Comparison of ENCODE assay signal across 11 cellular contexts in genomic region chr3:57130426-57131209, GRCh38. TPM values are rescaled to one million over a fixed set of nuclear protein-coding genes. Genes with fewer than 3 reads are reported as not detected.
DNase-seq lines count a peak whose midpoint lies in the region; ATAC-seq and TF ChIP-seq lines count a peak whose summit lies in the region.
"Had no signal": no experiment of that assay in that cellular context is flagged by ENCODE, and none has a peak within 500 bp of the region (broad histone marks: within the 10 kb centered on the region; RNA-seq: fewer than 3 reads in every experiment).

No MANE protein-coding gene starts in this region.

- H3K9me3 Mint-ChIP-seq in WTC11 (no peaks in the 10 kb centered on the region), osteocyte (ENCODE audit: unreplicated experiment) (no peaks in the 10 kb centered on the region)
- H3K9me3 Mint-ChIP-seq: CD14-positive monocyte had no signal

- H3K4me3 Mint-ChIP-seq in WTC11 (peak overlapping the region; percentile 58), osteocyte (ENCODE audit: unreplicated experiment) (no peak overlapping the region)

- CTCF ChIA-PET in WTC11 (lab: Charles Lee), result interaction anchor here (0.7 to 3.0 kb wide), 12 partner anchors 9 to 267 kb away, joined by 3 to 19 read pairs (median 4); partner anchors contain the start of gene HESX1

- DNase-seq in COLO668 (lab: John Stamatoyannopoulos, UW; ENCODE audit: unreplicated experiment), result peak; percentile 83
- peak; percentile 19 for DNase-seq in NCI-H1092 (lab: John Stamatoyannopoulos, UW)
- DNase-seq in WTC11 (ENCODE audit: low spot score), result peak; percentile 96
- peak; percentile 36 for DNase-seq in kidney tubule cell (ENCODE audit: low spot score)
- DNase-seq in osteocyte (ENCODE audit: extremely low spot score, unreplicated experiment), result no peak
- no peak for DNase-seq in 8988T
- no peak for DNase-seq in SKM-1 (lab: John Stamatoyannopoulos, UW; ENCODE audit: unreplicated experiment)
- DNase-seq in HPDE6-E6E7 (ENCODE audit: extremely low spot score), result no peak
- DNase-seq: activated effector memory CD4-positive, alpha-beta T cell treated with anti-CD3 and anti-CD28 coated beads, Interleukin-2, amount 50 U/mL, for 16 hours; effector CD8-positive, alpha-beta T cell had no signal

- ATAC-seq in WTC11, result peak; percentile 83

- H3K4me1 Mint-ChIP-seq in WTC11 (peaks cover 92% of the 10 kb centered on the region), osteocyte (ENCODE audit: unreplicated experiment) (peaks cover 21% of the 10 kb centered on the region)

- peaks cover 9% of the 10 kb centered on the region for H3K27me3 Mint-ChIP-seq in WTC11 (ENCODE audit: low read depth)
- H3K27me3 Mint-ChIP-seq in osteocyte (ENCODE audit: unreplicated experiment), result peaks cover 26% of the 10 kb centered on the region

- POLR2A ChIA-PET in WTC11 (lab: Charles Lee), result interaction anchor here (0.6 to 2.4 kb wide), 11 partner anchors 9 to 97 kb away, joined by 3 to 22 read pairs (median 3); partner anchors contain the start of gene APPL1

- H3K27ac Mint-ChIP-seq in WTC11 (peak overlapping the region; percentile 100), osteocyte (ENCODE audit: unreplicated experiment) (no peak overlapping the region)

- H3K36me3 Mint-ChIP-seq in WTC11 (peaks cover 3% of the 10 kb centered on the region; the same call in 1 of the 2 replicates), osteocyte (ENCODE audit: unreplicated experiment) (no peaks in the 10 kb centered on the region)
- H3K36me3 Mint-ChIP-seq: CD14-positive monocyte had no signal

- TF ChIP-seq CTCF in WTC11 (IDR thresholded peaks at IDR 0.05), result no peak
- no peak for TF ChIP-seq CTCF in osteocyte (IDR thresholded peaks at IDR 0.05)

TF ChIP-seq in WTC11, 78 proteins besides CTCF, POLR2A, EP300 and RAD21 (continues in another document):
- peak; percentile 97 for TF ChIP-seq ETV6 (CRISPR knock-in tag; IDR thresholded peaks at IDR 0.05)
- TF ChIP-seq SMAD4 (CRISPR knock-in tag; IDR thresholded peaks at IDR 0.05), result peak; percentile 79
- TF ChIP-seq SP1 (CRISPR knock-in tag; conservative IDR thresholded peaks at IDR 0.05), result peak; percentile 85
- TF ChIP-seq CREM (CRISPR knock-in tag; IDR thresholded peaks at IDR 0.05), result peak; percentile 83
- peak; percentile 3; the same call in 1 of the 2 replicates for TF ChIP-seq ZNF121 (CRISPR knock-in tag; IDR thresholded peaks at IDR 0.05)
- TF ChIP-seq ZNF423 (CRISPR knock-in tag; IDR thresholded peaks at IDR 0.05), result peak; percentile 88
- TF ChIP-seq FOXP4 (CRISPR knock-in tag; IDR thresholded peaks at IDR 0.05), result peak; percentile 99
- peak; percentile 99 for TF ChIP-seq FOXP1 (CRISPR knock-in tag; IDR thresholded peaks at IDR 0.05; ENCODE audit: borderline replicate concordance)
- peak; percentile 86 for TF ChIP-seq MAX (CRISPR knock-in tag; IDR thresholded peaks at IDR 0.05)
- peak; percentile 90 for TF ChIP-seq NFE2L1 (CRISPR knock-in tag; IDR thresholded peaks at IDR 0.05)
- TF ChIP-seq, protein P1, sequence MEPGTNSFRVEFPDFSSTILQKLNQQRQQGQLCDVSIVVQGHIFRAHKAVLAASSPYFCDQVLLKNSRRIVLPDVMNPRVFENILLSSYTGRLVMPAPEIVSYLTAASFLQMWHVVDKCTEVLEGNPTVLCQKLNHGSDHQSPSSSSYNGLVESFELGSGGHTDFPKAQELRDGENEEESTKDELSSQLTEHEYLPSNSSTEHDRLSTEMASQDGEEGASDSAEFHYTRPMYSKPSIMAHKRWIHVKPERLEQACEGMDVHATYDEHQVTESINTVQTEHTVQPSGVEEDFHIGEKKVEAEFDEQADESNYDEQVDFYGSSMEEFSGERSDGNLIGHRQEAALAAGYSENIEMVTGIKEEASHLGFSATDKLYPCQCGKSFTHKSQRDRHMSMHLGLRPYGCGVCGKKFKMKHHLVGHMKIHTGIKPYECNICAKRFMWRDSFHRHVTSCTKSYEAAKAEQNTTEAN (CRISPR knock-in tag; IDR thresholded peaks at IDR 0.05), result peak; percentile 97
- TF ChIP-seq NFATC4 (CRISPR knock-in tag; IDR thresholded peaks at IDR 0.05), result 0 out of 2 replicates have a peak, but pooled peaks have one; percentile 30
- peak; percentile 73; the same call in 1 of the 2 replicates for TF ChIP-seq FOXJ3 (CRISPR knock-in tag; IDR thresholded peaks at IDR 0.05; ENCODE audit: borderline replicate concordance)
- TF ChIP-seq MXD4 (CRISPR knock-in tag; IDR thresholded peaks at IDR 0.05; ENCODE audit: borderline replicate concordance), result no peak
- no peak for TF ChIP-seq TCF7 (CRISPR knock-in tag; IDR thresholded peaks at IDR 0.05; ENCODE audit: low read depth)
- TF ChIP-seq, protein P2, sequence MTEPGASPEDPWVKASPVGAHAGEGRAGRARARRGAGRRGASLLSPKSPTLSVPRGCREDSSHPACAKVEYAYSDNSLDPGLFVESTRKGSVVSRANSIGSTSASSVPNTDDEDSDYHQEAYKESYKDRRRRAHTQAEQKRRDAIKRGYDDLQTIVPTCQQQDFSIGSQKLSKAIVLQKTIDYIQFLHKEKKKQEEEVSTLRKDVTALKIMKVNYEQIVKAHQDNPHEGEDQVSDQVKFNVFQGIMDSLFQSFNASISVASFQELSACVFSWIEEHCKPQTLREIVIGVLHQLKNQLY (CRISPR knock-in tag; IDR thresholded peaks at IDR 0.05), result no peak
- TF ChIP-seq USF1 (CRISPR knock-in tag; IDR thresholded peaks at IDR 0.05), result peak; percentile 61; the same call in 1 of the 2 replicates
- TF ChIP-seq, protein P3, sequence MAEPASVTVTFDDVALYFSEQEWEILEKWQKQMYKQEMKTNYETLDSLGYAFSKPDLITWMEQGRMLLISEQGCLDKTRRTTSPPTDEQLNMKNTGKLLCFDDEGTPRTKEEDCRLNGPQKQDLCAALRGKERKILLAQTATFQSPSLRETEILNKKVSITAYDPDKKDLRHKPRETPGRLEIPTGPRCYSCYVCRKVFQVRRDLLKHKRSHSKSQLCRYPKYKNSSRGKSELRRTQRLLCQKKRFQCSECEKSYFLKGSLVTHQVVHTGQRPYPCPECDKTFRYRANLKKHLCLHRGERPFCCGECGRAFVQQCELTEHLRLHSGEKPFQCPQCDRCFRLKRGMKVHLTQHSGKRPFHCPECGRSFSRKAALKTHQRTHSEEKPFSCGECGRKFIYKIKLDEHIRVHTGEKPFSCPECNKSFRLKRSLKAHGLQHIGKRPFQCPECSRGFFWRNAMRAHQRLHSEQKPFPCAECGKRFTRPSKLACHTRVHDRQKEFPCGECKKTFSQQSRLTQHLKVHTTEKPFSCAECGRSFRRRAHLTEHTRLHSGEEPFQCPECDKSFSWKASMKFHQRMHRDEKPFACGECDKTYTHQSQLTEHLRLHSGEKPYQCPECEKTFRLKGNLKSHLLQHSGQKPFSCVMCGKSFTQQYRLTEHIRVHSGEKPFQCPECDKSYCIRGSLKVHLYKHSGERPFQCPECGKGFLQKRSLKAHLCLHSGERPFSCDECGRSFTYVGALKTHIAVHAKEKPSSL (CRISPR knock-in tag; conservative IDR thresholded peaks at IDR 0.05), result no peak
- 0 out of 2 replicates have a peak, but pooled peaks have one; percentile 37 for TF ChIP-seq MYBL2 (CRISPR knock-in tag; IDR thresholded peaks at IDR 0.05)
- no peak for TF ChIP-seq OVOL2 (CRISPR knock-in tag; IDR thresholded peaks at IDR 0.05; ENCODE audit: borderline replicate concordance)

RNA-seq across cellular contexts. Expression of gene IL17RD, which starts 34.5 kb away (rescaled TPM):
- total RNA-seq in WTC11 (2021), result 59.1 to 72.9 TPM (median 66.0 TPM) in 3 replicates
- total RNA-seq in osteocyte, result 2.9 and 3.9 TPM in 2 replicates

Comparison
In these comparisons a context has a peak if more than half of its experiments do, and no peak if none do; other contexts are left out.
1. DNase-seq: peak in COLO668 (single experiment), NCI-H1092 (single experiment), WTC11 (single experiment) and kidney tubule cell (single experiment); none in osteocyte (single experiment), 8988T (single experiment), SKM-1 (single experiment) and HPDE6-E6E7 (single experiment).
2. RNA of gene IL17RD, which starts 34.5 kb away (total RNA-seq): 59.1 to 72.9 TPM in WTC11; 2.9 to 3.9 TPM in osteocyte; every median in the first group is over 10 times any median in the second.